Comparison of ENCODE assay signal across 10 cellular contexts in genomic region chr9:97510797-97511761, GRCh38. TPM values are rescaled to one million over a fixed set of nuclear protein-coding genes. Genes with fewer than 3 reads are reported as not detected.
A peak's percentile ranks its signal among the peaks of the same experiment; 100 is the strongest.
DNase-seq lines count a peak whose midpoint lies in the region; ATAC-seq, FAIRE-seq and TF ChIP-seq lines count a peak whose summit lies in the region.
"Had no signal": no experiment of that assay in that cellular context is flagged by ENCODE, and none has a peak within 500 bp of the region (broad histone marks: within the 10 kb centered on the region; RNA-seq: fewer than 3 reads in every experiment).

No MANE protein-coding gene starts in this region.

- H3K36me3 ChIP-seq in GM12878 (ENCODE audit: control insufficient read depth in 2 of 2, insufficient read depth in 2 of 2, low read length in 1 of 2) (no peaks in the 10 kb centered on the region; a peak in 1 of 4 replicates), sigmoid colon (no peaks in the 10 kb centered on the region), HAP-1 (replicated peaks) (no peaks in the 10 kb centered on the region)

- RAD21 ChIA-PET in GM12878 (lab: Charles Lee; ENCODE audit: unreplicated experiment) = interaction anchor here (0.7 to 3.6 kb wide), 15 partner anchors 10 to 653 kb away, joined by 3 to 75 read pairs (median 10); partner anchors contain the start of genes NCBP1, TDRD7, TMOD1 and TSTD2

- TF ChIP-seq EP300 in GM12878 (IDR thresholded peaks at IDR 0.05; ENCODE audit: borderline replicate concordance in 1 of 2, control insufficient read depth in 1 of 2, low read depth in 2 of 2, low read length in 2 of 2) = peak; percentile 63 to 93
- no peak for TF ChIP-seq EP300 in sigmoid colon (IDR thresholded peaks at IDR 0.05)

- intact Hi-C loops in GM12878 (cut with micrococcal nuclease; ENCODE audit: unreplicated experiment) = loop anchor here (1.0 kb wide), 2 partner anchors 17 to 48 kb away; no protein-coding TSS in a partner anchor
- intact Hi-C loops in sigmoid colon (cut with DNase I) = no loop called here

- CTCF ChIA-PET in GM12878 (lab: Yijun Ruan, JAX) = interaction anchor here (0.7 to 3.9 kb wide), 13 partner anchors 7 to 1723 kb away, joined by 3 to 41 read pairs (median 4); partner anchors contain the start of gene TMOD1

- 10% methylated on average over 11 of the region's 11 CpGs for WGBS in GM12878 (ENCODE audit: insufficient coverage, insufficient replicate concordance, low lambda C conversion rate, missing lambda C conversion rate)
- WGBS in sigmoid colon, 2 donors = 79 to 81% methylated on average over 11 of the region's 11 CpGs

- in situ Hi-C loops in GM12878 (cut with MboI) (no loop called here), HAP-1 (cut with MboI; ENCODE audit: low sequenced_read_pairs) (no loop called here)

- H3K4me2 ChIP-seq in GM12878 (ENCODE audit: control insufficient read depth, insufficient read depth) = peak overlapping the region; percentile 76

- peak overlapping the region; percentile 41 for H3K9ac ChIP-seq in GM12878 (ENCODE audit: control insufficient read depth, insufficient read depth, low read length)

- H3K9me3 ChIP-seq in GM12878 (replicated peaks; ENCODE audit: control insufficient read depth, insufficient read depth, low read length) = peaks cover 3% of the 10 kb centered on the region
- no peaks in the 10 kb centered on the region for H3K9me3 ChIP-seq in sigmoid colon
- no peaks in the 10 kb centered on the region for H3K9me3 ChIP-seq in HAP-1

- ATAC-seq in activated T-cell treated with anti-CD3 and anti-CD28 coated beads, Interleukin-2, amount 50 U/mL, for 72 hours (replicated peaks in 1 of 2) = peak; percentile 87 to 88
- ATAC-seq in HG02973 (IDR thresholded peaks at IDR 0.05; ENCODE audit: unreplicated experiment) (peak; percentile 73), GM12878 (peak; percentile 91)

- peak overlapping the region; percentile 29 for H3K27ac Mint-ChIP-seq in activated T-cell treated with anti-CD3 and anti-CD28 coated beads, Interleukin-2, amount 50 U/mL, for 72 hours
- H3K27ac Mint-ChIP-seq in activated T-cell treated with anti-CD3 and anti-CD28 coated beads, Interleukin-2, amount 50 U/mL, for 24 hours = no peak overlapping the region
- H3K27ac Mint-ChIP-seq: nephron had no signal

- peak; percentile 58 to 68 for DNase-seq in activated T-cell treated with anti-CD3 and anti-CD28 coated beads, Interleukin-2, amount 50 U/mL, for 72 hours
- no peak for DNase-seq in activated T-cell treated with anti-CD3 and anti-CD28 coated beads, Interleukin-2, amount 50 U/mL, for 24 hours
- DNase-seq in GM12878 (ENCODE audit: low read depth, low spot score) = peak; percentile 84
- DNase-seq in sigmoid colon = no peak
- no peak for DNase-seq in OCI-M1 (lab: John Stamatoyannopoulos, UW)
- DNase-seq in HAP-1 (ENCODE audit: low spot score in 2 of 2) = no peak
- no peak for DNase-seq in NCI-H526 (lab: John Stamatoyannopoulos, UW)

- H3K4me1 Mint-ChIP-seq in activated T-cell treated with anti-CD3 and anti-CD28 coated beads, Interleukin-2, amount 50 U/mL, for 72 hours (ENCODE audit: low read depth) = peaks cover 18% of the 10 kb centered on the region
- peaks cover 10% of the 10 kb centered on the region for H3K4me1 Mint-ChIP-seq in activated T-cell treated with anti-CD3 and anti-CD28 coated beads, Interleukin-2, amount 50 U/mL, for 24 hours (ENCODE audit: low read depth)
- H3K4me1 Mint-ChIP-seq: nephron had no signal

- H3K27me3 ChIP-seq in GM12878 (replicated peaks in 1 of 2; ENCODE audit: control insufficient read depth in 2 of 2, insufficient read depth in 2 of 2, low read length in 1 of 2) = no peaks in the 10 kb centered on the region
- no peaks in the 10 kb centered on the region for H3K27me3 ChIP-seq in sigmoid colon
- no peaks in the 10 kb centered on the region for H3K27me3 ChIP-seq in HAP-1 (ENCODE audit: low read depth)

- peak overlapping the region; percentile 69 for H2AFZ ChIP-seq in GM12878 (ENCODE audit: control insufficient read depth, low read depth, low read length)

- H3K27ac ChIP-seq in GM12878 (ENCODE audit: control insufficient read depth, insufficient read depth) (peak overlapping the region; percentile 87), sigmoid colon (peak overlapping the region in 3 of 4 donors; percentile 15 to 48 (median 27))

- TF ChIP-seq RAD21 in GM12878 (IDR thresholded peaks at IDR 0.05; ENCODE audit: insufficient read depth, low read depth, low read length) = no peak

- no peaks in the 10 kb centered on the region for H3K9me3 Mint-ChIP-seq in activated T-cell treated with anti-CD3 and anti-CD28 coated beads, Interleukin-2, amount 50 U/mL, for 72 hours
- no peaks in the 10 kb centered on the region for H3K9me3 Mint-ChIP-seq in activated T-cell treated with anti-CD3 and anti-CD28 coated beads, Interleukin-2, amount 50 U/mL, for 24 hours
- H3K9me3 Mint-ChIP-seq: nephron had no signal

- H3K4me3 ChIP-seq in GM12878 (peak overlapping the region; percentile 25; the same call in 1 of the 2 replicates), sigmoid colon (no peak overlapping the region), HAP-1 (no peak overlapping the region)

- H3K27me3 Mint-ChIP-seq in activated T-cell treated with anti-CD3 and anti-CD28 coated beads, Interleukin-2, amount 50 U/mL, for 72 hours (ENCODE audit: low read depth) = peaks cover 1% of the 10 kb centered on the region
- H3K27me3 Mint-ChIP-seq in activated T-cell treated with anti-CD3 and anti-CD28 coated beads, Interleukin-2, amount 50 U/mL, for 24 hours = peaks cover 12% of the 10 kb centered on the region

- H3K4me1 ChIP-seq in GM12878 (ENCODE audit: control insufficient read depth, insufficient read depth, low read length) (peaks cover 44% of the 10 kb centered on the region), sigmoid colon (peaks cover 0 to 43% (median 36%) of the 10 kb centered on the region in 4 donors), HAP-1 (no peaks in the 10 kb centered on the region)

- H3K36me3 Mint-ChIP-seq in activated T-cell treated with anti-CD3 and anti-CD28 coated beads, Interleukin-2, amount 50 U/mL, for 72 hours (ENCODE audit: insufficient read depth in 2 of 2) = no peaks in the 10 kb centered on the region
- H3K36me3 Mint-ChIP-seq in activated T-cell treated with anti-CD3 and anti-CD28 coated beads, Interleukin-2, amount 50 U/mL, for 24 hours (ENCODE audit: low read depth) = no peaks in the 10 kb centered on the region

- no peaks in the 10 kb centered on the region for H4K20me1 ChIP-seq in GM12878 (ENCODE audit: control insufficient read depth, insufficient read depth)

- TF ChIP-seq POLR2A in GM12878 (IDR thresholded peaks at IDR 0.05; ENCODE audit: low read depth, low read length) (no peak), sigmoid colon (IDR thresholded peaks at IDR 0.05) (no peak)

- peak; percentile 38 for FAIRE-seq in GM12878 (lab: Jason Lieb, UNC)
- FAIRE-seq: TTC549 had no signal

- BruUV-seq in GM12878 (replicated peaks; lab: Mats Ljungman, UMichigan) = no TSS peak

- TF ChIP-seq CTCF in GM12878 (IDR thresholded peaks at IDR 0.05 in 2 of 3, conservative IDR thresholded peaks at IDR 0.05 in 1 of 3; ENCODE audit: control insufficient read depth in 2 of 3, extremely low read depth in 1 of 3, insufficient read depth in 1 of 3, low read depth in 3 of 3, low read length in 3 of 3) (no peak), sigmoid colon (IDR thresholded peaks at IDR 0.05) (no peak)

- peak overlapping the region; percentile 32 to 51 for H3K4me3 Mint-ChIP-seq in activated T-cell treated with anti-CD3 and anti-CD28 coated beads, Interleukin-2, amount 50 U/mL, for 72 hours
- H3K4me3 Mint-ChIP-seq in activated T-cell treated with anti-CD3 and anti-CD28 coated beads, Interleukin-2, amount 50 U/mL, for 24 hours = no peak overlapping the region
- H3K4me3 Mint-ChIP-seq: nephron had no signal

- POLR2A ChIA-PET in GM12878 (lab: Charles Lee) = interaction anchor here (0.6 to 2.9 kb wide), 11 partner anchors 8 to 97 kb away, joined by 3 to 30 read pairs (median 5); partner anchors contain the start of gene TMOD1

- H3K79me2 ChIP-seq in GM12878 (ENCODE audit: control insufficient read depth, insufficient read depth, low read length) = peaks cover 54% of the 10 kb centered on the region

- SMC1A ChIA-PET in GM12878 (lab: Charles Lee; ENCODE audit: uncharacterized antibody, unreplicated experiment) = interaction anchor here (0.6 to 5.2 kb wide), 19 partner anchors 9 to 1040 kb away, joined by 3 to 49 read pairs (median 5); partner anchors contain the start of genes TDRD7 and TMOD1

TF ChIP-seq in GM12878, 131 proteins besides CTCF, POLR2A, EP300 and RAD21 (continues in another document):
- TF ChIP-seq SMAD5 (IDR thresholded peaks at IDR 0.05; ENCODE audit: low read depth) (no peak), RAD51 (IDR thresholded peaks at IDR 0.05) (no peak; the same call in 1 of the 2 replicates), MTA2 (IDR thresholded peaks at IDR 0.05; ENCODE audit: low read depth) (peak; percentile 84), SRF (IDR thresholded peaks at IDR 0.05; ENCODE audit: low read depth in 2 of 2, low read length in 2 of 2) (0 out of 4 replicates have a peak, but pooled peaks of 1 of the 2 experiments have one; percentile 3), IRF4 (IDR thresholded peaks at IDR 0.05; ENCODE audit: low read depth, low read length) (peak; percentile 10; the same call in 1 of the 2 replicates), ZZZ3 (IDR thresholded peaks at IDR 0.05; ENCODE audit: control insufficient read depth, insufficient read length, low read depth) (no peak), IKZF1 (conservative IDR thresholded peaks at IDR 0.05) (peak; percentile 61)

RNA-seq across cellular contexts. Expression of gene TMOD1, which starts 9.6 kb away (rescaled TPM):
- 1 to 10 TPM; 3.8 to 5.4 TPM for total RNA-seq in activated T-cell treated with anti-CD3 and anti-CD28 coated beads, Interleukin-2, amount 50 U/mL, for 72 hours
- 33.9 and 37.2 TPM in 2 replicates for total RNA-seq in GM12878 (2013; cell fraction: nucleolus; rRNA removed)
- 8.4 and 8.5 TPM in 2 replicates for total RNA-seq in GM12878 (2014; rRNA removed)
- 13.9 and 15.0 TPM in 2 replicates for total RNA-seq in GM12878 (2014; rRNA removed; fragmentation: Illumina TruSeq; extraction: Trizol)
- total RNA-seq in GM12878 (2021) = 28.4 and 29.0 TPM in 2 replicates
- 18.8 TPM for polyA plus RNA-seq in GM12878 (2011; ENCODE audit: low read depth)
- polyA plus RNA-seq in GM12878 (2011; rRNA removed) = 4.0 and 4.9 TPM in 2 replicates
- 3.9 and 5.9 TPM in 2 replicates for polyA plus RNA-seq in GM12878 (2011; cell fraction: cytosol; rRNA removed)
- polyA plus RNA-seq in GM12878 (2011; cell fraction: nucleus; rRNA removed) = 5.2 and 5.5 TPM in 2 replicates
- 20.5 and 27.3 TPM in 2 replicates for polyA plus RNA-seq in GM12878 (2012)
- 31.3 and 38.8 TPM in 2 replicates for polyA plus RNA-seq in GM12878 (2014; fragmentation: Illumina TruSeq; extraction: Trizol)
- 10 to 100 TPM; 11.1 to 16.9 TPM for polyA plus RNA-seq in GM12878 (2014; fragmentation: Nextera tagmentation; extraction: Ambion mirVana)
- polyA plus RNA-seq in GM12878 (2014; rRNA removed) = 13.2 and 13.3 TPM in 2 replicates
- polyA plus RNA-seq in GM12878 (2016; fragmentation: Nextera tagmentation; extraction: Ambion mirVana) = 10 to 100 TPM; 27.7 to 44.1 TPM
- 2.9 and 3.7 TPM in 2 replicates for polyA minus RNA-seq in GM12878 (2011; rRNA and poly(A)+ RNA removed)
- 3.2 and 3.7 TPM in 2 replicates for polyA minus RNA-seq in GM12878 (2011; cell fraction: cytosol; rRNA and poly(A)+ RNA removed)
- 1.2 and 2.2 TPM in 2 replicates for polyA minus RNA-seq in GM12878 (2011; cell fraction: nucleus; rRNA and poly(A)+ RNA removed)
- 10 to 100 TPM; 28.5 to 56.8 (median 38.5) TPM for total RNA-seq in sigmoid colon
- 1 to 10 TPM; 1.6 to 5.8 (median 4.2) TPM for polyA plus RNA-seq in sigmoid colon

Comparison
In these comparisons a context has a peak if more than half of its experiments do, and no peak if none do; other contexts are left out.
1. DNase-seq: peak in activated T-cell treated with anti-CD3 and anti-CD28 coated beads, Interleukin-2, amount 50 U/mL, for 72 hours (2 of 2) and GM12878 (single experiment); none in activated T-cell treated with anti-CD3 and anti-CD28 coated beads, Interleukin-2, amount 50 U/mL, for 24 hours (single experiment), sigmoid colon (single experiment), OCI-M1 (single experiment), HAP-1 (0 of 2) and NCI-H526 (0 of 2).
2. Peak in every context shown above with its lines, with median percentiles within 50 percentile points of each other: ATAC-seq.